Comparison of ENCODE assay signal across 8 cellular contexts in genomic region chr12:6534158-6534913, GRCh38. TPM values are rescaled to one million over a fixed set of nuclear protein-coding genes. Genes with fewer than 3 reads are reported as not detected.
DNase-seq lines count a peak whose midpoint lies in the region; ATAC-seq and TF ChIP-seq lines count a peak whose summit lies in the region.

Gene GAPDH (plus strand): TSS chr12:6534517. CDS start chr12:6534833, 316 bp downstream.

- H3K27me3 Mint-ChIP-seq in activated CD4-positive, alpha-beta T cell treated with anti-CD3 and anti-CD28 coated beads, Interleukin-2, amount 10 ng/mL, durations not matched to agents 24 days and 14 days = no peaks in the 10 kb centered on the region

- TF ChIP-seq CTCF in colonic mucosa (IDR thresholded peaks at IDR 0.05) = no peak

- DNase-seq in NCI-H526 (lab: John Stamatoyannopoulos, UW) (peak; percentile 96 to 98), colonic mucosa (peak; percentile 93), left kidney (ENCODE audit: low read depth, low spot score) (peak; percentile 99)
- DNase-seq in activated CD4-positive, alpha-beta T cell treated with anti-CD3 and anti-CD28 coated beads, Interleukin-2, amount 10 ng/mL, durations not matched to agents 24 days and 14 days = peak; percentile 97
- DNase-seq in stimulated activated CD4-positive, alpha-beta T cell treated with anti-CD3 and anti-CD28 coated beads, Interleukin-2, amount 100 ng/mL, for 4 hours (ENCODE audit: low read depth) = peak; percentile 83

- peak within 1 kb of the TSS; percentile 99 for H3K27ac ChIP-seq in BLaER1
- peak within 1 kb of the TSS; percentile 99 for H3K27ac ChIP-seq in colonic mucosa

- peak within 1 kb of the TSS; percentile 92 for H3K4me3 Mint-ChIP-seq in activated CD4-positive, alpha-beta T cell treated with anti-CD3 and anti-CD28 coated beads, Interleukin-2, amount 10 ng/mL, durations not matched to agents 24 days and 14 days

- no peaks in the 10 kb centered on the region for H3K27me3 ChIP-seq in BLaER1
- no peaks in the 10 kb centered on the region for H3K27me3 ChIP-seq in colonic mucosa

- no peaks in the 10 kb centered on the region for H3K9me3 ChIP-seq in BLaER1
- H3K9me3 ChIP-seq in colonic mucosa = no peaks in the 10 kb centered on the region

- H3K4me2 ChIP-seq in BLaER1 = peak within 1 kb of the TSS; percentile 99

- intact Hi-C loops in activated CD4-positive, alpha-beta T cell treated with anti-CD3 and anti-CD28 coated beads, Interleukin-2, amount 10 ng/mL, durations not matched to agents 24 days and 14 days (cut with micrococcal nuclease) = loop anchor here (1.0 to 2.0 kb wide), 7 partner anchors 22 to 339 kb away; partner anchors contain the start of genes CHD4, IFFO1, NOP2 and SPSB2
- intact Hi-C loops in colonic mucosa (cut with DNase I) = no loop called here

- peak within 1 kb of the TSS; percentile 99 for H3K27ac Mint-ChIP-seq in activated CD4-positive, alpha-beta T cell treated with anti-CD3 and anti-CD28 coated beads, Interleukin-2, amount 10 ng/mL, durations not matched to agents 24 days and 14 days

- peak within 1 kb of the TSS; percentile 99 for H3K9ac ChIP-seq in BLaER1
- peak within 1 kb of the TSS; percentile 95 to 99 for H3K9ac ChIP-seq in colonic mucosa (ENCODE audit: low read depth in 2 of 2, low read length in 2 of 2)

- peaks cover 77% of the 10 kb centered on the region for H3K36me3 Mint-ChIP-seq in activated CD4-positive, alpha-beta T cell treated with anti-CD3 and anti-CD28 coated beads, Interleukin-2, amount 10 ng/mL, durations not matched to agents 24 days and 14 days (ENCODE audit: low read depth)

- ATAC-seq in GM19324 (IDR thresholded peaks at IDR 0.05; ENCODE audit: low FRiP score, unreplicated experiment) = peak; percentile 70
- ATAC-seq in HG03460 (IDR thresholded peaks at IDR 0.05; ENCODE audit: unreplicated experiment) = peak; percentile 50

- H3K36me3 ChIP-seq in BLaER1 (peaks cover 67% of the 10 kb centered on the region), colonic mucosa (peaks cover 24% of the 10 kb centered on the region)

- H3K9me3 Mint-ChIP-seq in activated CD4-positive, alpha-beta T cell treated with anti-CD3 and anti-CD28 coated beads, Interleukin-2, amount 10 ng/mL, durations not matched to agents 24 days and 14 days = no peaks in the 10 kb centered on the region

- H3K4me1 Mint-ChIP-seq in activated CD4-positive, alpha-beta T cell treated with anti-CD3 and anti-CD28 coated beads, Interleukin-2, amount 10 ng/mL, durations not matched to agents 24 days and 14 days = peaks cover 43% of the 10 kb centered on the region

- peaks cover 49% of the 10 kb centered on the region for H4K20me1 ChIP-seq in BLaER1

- peak within 1 kb of the TSS; percentile 97 for H3K4me3 ChIP-seq in BLaER1
- peak within 1 kb of the TSS; percentile 99 for H3K4me3 ChIP-seq in colonic mucosa

- H3K4me1 ChIP-seq in BLaER1 (peaks cover 59% of the 10 kb centered on the region), colonic mucosa (peaks cover 22% of the 10 kb centered on the region)

RNA-seq across cellular contexts. Expression of gene GAPDH, which starts in this region (rescaled TPM):
- 4,585 and 4,599 TPM in 2 replicates for total RNA-seq in activated CD4-positive, alpha-beta T cell treated with anti-CD3 and anti-CD28 coated beads, Interleukin-2, amount 10 ng/mL, durations not matched to agents 24 days and 14 days
- 1,000 to 10,000 TPM; 3,442 to 3,768 TPM for total RNA-seq in colonic mucosa

Comparison
In these comparisons a context has a peak if more than half of its experiments do, and no peak if none do; other contexts are left out.
1. Peak in every context shown above with its lines: DNase-seq, ATAC-seq, H3K4me3 ChIP-seq and H3K27ac ChIP-seq.